13 cellular contexts compared by ENCODE assay signal in genomic region chr10:43688348-43688892, GRCh38. TPM values are rescaled to one million over a fixed set of nuclear protein-coding genes. Genes with fewer than 3 reads are reported as not detected.
DNase-seq lines count a peak whose midpoint lies in the region; ATAC-seq and TF ChIP-seq lines count a peak whose summit lies in the region.
"Had no signal": no experiment of that assay in that cellular context is flagged by ENCODE, and none has a peak within 500 bp of the region (broad histone marks: within the 10 kb centered on the region; RNA-seq: fewer than 3 reads in every experiment).

No MANE protein-coding gene starts in this region.

- TF ChIP-seq EP300 in stomach (IDR thresholded peaks at IDR 0.05), result no peak

- TF ChIP-seq CTCF in Caco-2 (IDR thresholded peaks at IDR 0.05; ENCODE audit: insufficient read depth in 1 of 2, low read depth in 1 of 2, low read length in 1 of 2, severe bottlenecking in 1 of 2, unreplicated experiment in 1 of 2), result no peak
- no peak for TF ChIP-seq CTCF in left ventricle myocardium inferior (IDR thresholded peaks at IDR 0.05; ENCODE audit: borderline replicate concordance)
- TF ChIP-seq CTCF in stomach (IDR thresholded peaks at IDR 0.05), result no peak

- no peaks in the 10 kb centered on the region for H3K36me3 ChIP-seq in CD4-positive, CD25-positive, alpha-beta regulatory T cell (ENCODE audit: control insufficient read depth, insufficient read depth, low read length)
- no peaks in the 10 kb centered on the region for H3K36me3 ChIP-seq in Caco-2 (ENCODE audit: control insufficient read depth, insufficient read depth, low read length)
- no peaks in the 10 kb centered on the region for H3K36me3 ChIP-seq in left ventricle myocardium inferior
- no peaks in the 10 kb centered on the region for H3K36me3 ChIP-seq in stomach
- H3K36me3 ChIP-seq: left lung, suprapubic skin had no signal

- peaks cover 0 to 3% (median 0%) of the 10 kb centered on the region in 7 donors for H3K9me3 Mint-ChIP-seq in CD4-positive, CD25-positive, alpha-beta regulatory T cell
- H3K9me3 Mint-ChIP-seq in Caco-2 (ENCODE audit: unreplicated experiment), result no peaks in the 10 kb centered on the region
- H3K9me3 Mint-ChIP-seq in activated T-helper 1 cell treated with anti-CD3 and anti-CD28 coated beads, Interleukin-12 subunit alpha, Interleukin-12 subunit beta, Interleukin-2, Interleukin-4 antibody, amounts not matched to agents 30 ng/mL and 10 ng/mL and 1 ng/mL, durations not matched to agents 14 hours and 24 hours and 36 hours, result no peaks in the 10 kb centered on the region
- H3K9me3 Mint-ChIP-seq in naive thymus-derived CD8-positive, alpha-beta T cell, result no peaks in the 10 kb centered on the region

- CTCF ChIA-PET in Caco-2 (lab: Charles Lee), result interaction anchor here (0.5 to 1.7 kb wide), 5 partner anchors 16 to 637 kb away, joined by 3 to 4 read pairs (median 3); no protein-coding TSS in a partner anchor

- peaks cover 16% of the 10 kb centered on the region for H3K4me1 ChIP-seq in CD4-positive, CD25-positive, alpha-beta regulatory T cell (ENCODE audit: control insufficient read depth, insufficient read depth, low read length, poor library complexity, severe bottlenecking)
- H3K4me1 ChIP-seq in Caco-2 (no peaks in the 10 kb centered on the region), left ventricle myocardium inferior (peaks cover 42% of the 10 kb centered on the region), stomach (peaks cover 9 to 32% (median 13%) of the 10 kb centered on the region in 4 donors)

- peaks cover 10% of the 10 kb centered on the region for H3K27me3 Mint-ChIP-seq in CD4-positive, CD25-positive, alpha-beta regulatory T cell
- H3K27me3 Mint-ChIP-seq in Caco-2 (ENCODE audit: insufficient read depth, unreplicated experiment), result peaks cover 28% of the 10 kb centered on the region
- H3K27me3 Mint-ChIP-seq in activated T-helper 1 cell treated with anti-CD3 and anti-CD28 coated beads, Interleukin-12 subunit alpha, Interleukin-12 subunit beta, Interleukin-2, Interleukin-4 antibody, amounts not matched to agents 30 ng/mL and 10 ng/mL and 1 ng/mL, durations not matched to agents 14 hours and 24 hours and 36 hours (ENCODE audit: insufficient read depth), result peaks cover 33% of the 10 kb centered on the region
- H3K27me3 Mint-ChIP-seq in naive thymus-derived CD8-positive, alpha-beta T cell, result peaks cover 9 to 27% (median 19%) of the 10 kb centered on the region in 5 donors

- H3K27ac Mint-ChIP-seq in CD4-positive, CD25-positive, alpha-beta regulatory T cell, result peak overlapping the region in 1 of 3 donors; percentile 74
- no peak overlapping the region for H3K27ac Mint-ChIP-seq in Caco-2 (ENCODE audit: unreplicated experiment)
- no peak overlapping the region for H3K27ac Mint-ChIP-seq in activated T-helper 1 cell treated with anti-CD3 and anti-CD28 coated beads, Interleukin-12 subunit alpha, Interleukin-12 subunit beta, Interleukin-2, Interleukin-4 antibody, amounts not matched to agents 30 ng/mL and 10 ng/mL and 1 ng/mL, durations not matched to agents 14 hours and 24 hours and 36 hours
- H3K27ac Mint-ChIP-seq in naive thymus-derived CD8-positive, alpha-beta T cell, result peak overlapping the region in 3 of 10 donors; percentile 48 to 77 (median 72)

- peaks cover 0 to 10% (median 5%) of the 10 kb centered on the region in 4 donors for H3K4me1 Mint-ChIP-seq in CD4-positive, CD25-positive, alpha-beta regulatory T cell
- H3K4me1 Mint-ChIP-seq in Caco-2 (ENCODE audit: low read depth, unreplicated experiment), result no peaks in the 10 kb centered on the region
- no peaks in the 10 kb centered on the region for H3K4me1 Mint-ChIP-seq in activated T-helper 1 cell treated with anti-CD3 and anti-CD28 coated beads, Interleukin-12 subunit alpha, Interleukin-12 subunit beta, Interleukin-2, Interleukin-4 antibody, amounts not matched to agents 30 ng/mL and 10 ng/mL and 1 ng/mL, durations not matched to agents 14 hours and 24 hours and 36 hours (ENCODE audit: low read depth)
- peaks cover 5 to 13% (median 5%) of the 10 kb centered on the region in 4 donors for H3K4me1 Mint-ChIP-seq in naive thymus-derived CD8-positive, alpha-beta T cell

- POLR2A ChIA-PET in Caco-2 (lab: Charles Lee), result no interaction called here
- POLR2A ChIA-PET in naive thymus-derived CD8-positive, alpha-beta T cell (lab: Charles Lee), result no interaction called here

- ATAC-seq in CD4-positive, CD25-positive, alpha-beta regulatory T cell (ENCODE audit: low read depth in 2 of 2), result no peak
- no peak for ATAC-seq in naive thymus-derived CD8-positive, alpha-beta T cell
- no peak for ATAC-seq in HG03139 (IDR thresholded peaks at IDR 0.05; ENCODE audit: unreplicated experiment)
- ATAC-seq: left lung, SK-N-SH treated with all-trans-retinoic acid at 6 μM for 48 hours had no signal

- peaks cover 3% of the 10 kb centered on the region for H3K27me3 ChIP-seq in CD4-positive, CD25-positive, alpha-beta regulatory T cell (ENCODE audit: control insufficient read depth, insufficient read depth, low read length)
- H3K27me3 ChIP-seq in Caco-2 (replicated peaks; ENCODE audit: control insufficient read depth, insufficient read depth, low read length), result 0 out of 2 replicates have a peak, but pooled peaks cover 1% of the 10 kb centered on the region
- H3K27me3 ChIP-seq in left ventricle myocardium inferior (ENCODE audit: low read depth), result no peaks in the 10 kb centered on the region
- H3K27me3 ChIP-seq in stomach, result no peaks in the 10 kb centered on the region
- H3K27me3 ChIP-seq: suprapubic skin had no signal

- no TSS peak for BruUV-seq in Caco-2 (replicated peaks; lab: Mats Ljungman, UMichigan)

- H3K4me3 ChIP-seq in CD4-positive, CD25-positive, alpha-beta regulatory T cell (ENCODE audit: low read depth, low read length), result no peak overlapping the region
- H3K4me3 ChIP-seq in Caco-2 (ENCODE audit: low read depth, low read length), result no peak overlapping the region
- no peak overlapping the region for H3K4me3 ChIP-seq in left ventricle myocardium inferior
- no peak overlapping the region for H3K4me3 ChIP-seq in stomach

- WGBS in stomach, 5 donors, result 87 to 94% (median 91%) methylated on average over 16 of the region's 16 CpGs

- no peak for TF ChIP-seq POLR2A in stomach (IDR thresholded peaks at IDR 0.05)

- H3K9me3 ChIP-seq in CD4-positive, CD25-positive, alpha-beta regulatory T cell (ENCODE audit: control insufficient read depth in 2 of 2, low read length in 2 of 2), result no peaks in the 10 kb centered on the region
- H3K9me3 ChIP-seq in Caco-2 (no peaks in the 10 kb centered on the region), left ventricle myocardium inferior (replicated peaks) (no peaks in the 10 kb centered on the region), stomach (no peaks in the 10 kb centered on the region)
- H3K9me3 ChIP-seq: left lung, suprapubic skin had no signal

- no peak for DNase-seq in CD4-positive, CD25-positive, alpha-beta regulatory T cell
- peak in 1 of 2 experiments; percentile 29 for DNase-seq in Caco-2
- no peak for DNase-seq in activated T-helper 1 cell treated with anti-CD3 and anti-CD28 coated beads, Interleukin-12 subunit alpha, Interleukin-12 subunit beta, Interleukin-2, Interleukin-4 antibody, amounts not matched to agents 30 ng/mL and 10 ng/mL and 1 ng/mL, durations not matched to agents 14 hours and 24 hours and 36 hours (ENCODE audit: low spot score)
- no peak for DNase-seq in naive thymus-derived CD8-positive, alpha-beta T cell
- no peak for DNase-seq in NOMO-1 treated with dmso at 0.1 percent for 144 hours (lab: John Stamatoyannopoulos, UW; ENCODE audit: unreplicated experiment)
- no peak for DNase-seq in left ventricle myocardium inferior
- DNase-seq in stomach, result no peak
- DNase-seq: AML-193, NCI-H1105 had no signal

- no peaks in the 10 kb centered on the region for H3K36me3 Mint-ChIP-seq in CD4-positive, CD25-positive, alpha-beta regulatory T cell
- H3K36me3 Mint-ChIP-seq in Caco-2 (ENCODE audit: insufficient read depth, unreplicated experiment), result no peaks in the 10 kb centered on the region
- H3K36me3 Mint-ChIP-seq in activated T-helper 1 cell treated with anti-CD3 and anti-CD28 coated beads, Interleukin-12 subunit alpha, Interleukin-12 subunit beta, Interleukin-2, Interleukin-4 antibody, amounts not matched to agents 30 ng/mL and 10 ng/mL and 1 ng/mL, durations not matched to agents 14 hours and 24 hours and 36 hours (ENCODE audit: low read depth), result no peaks in the 10 kb centered on the region
- no peaks in the 10 kb centered on the region for H3K36me3 Mint-ChIP-seq in naive thymus-derived CD8-positive, alpha-beta T cell

- H3K27ac ChIP-seq in CD4-positive, CD25-positive, alpha-beta regulatory T cell (ENCODE audit: insufficient read depth, low read length, poor library complexity, severe bottlenecking), result no peak overlapping the region
- H3K27ac ChIP-seq in left ventricle myocardium inferior (replicated peaks) (no peak overlapping the region), stomach (no peak overlapping the region)
- H3K27ac ChIP-seq: left lung, suprapubic skin had no signal

- H3K4me3 Mint-ChIP-seq in CD4-positive, CD25-positive, alpha-beta regulatory T cell, result peak overlapping the region; percentile 4 to 84 (median 67)
- H3K4me3 Mint-ChIP-seq in Caco-2 (ENCODE audit: unreplicated experiment), result peak overlapping the region; percentile 76
- peak overlapping the region; percentile 66 for H3K4me3 Mint-ChIP-seq in activated T-helper 1 cell treated with anti-CD3 and anti-CD28 coated beads, Interleukin-12 subunit alpha, Interleukin-12 subunit beta, Interleukin-2, Interleukin-4 antibody, amounts not matched to agents 30 ng/mL and 10 ng/mL and 1 ng/mL, durations not matched to agents 14 hours and 24 hours and 36 hours
- H3K4me3 Mint-ChIP-seq in naive thymus-derived CD8-positive, alpha-beta T cell, result peak overlapping the region; percentile 55 to 94 (median 74)

- intact Hi-C loops in Caco-2 (cut with micrococcal nuclease; ENCODE audit: unreplicated experiment), result no loop called here
- intact Hi-C loops in activated T-helper 1 cell treated with anti-CD3 and anti-CD28 coated beads, Interleukin-12 subunit alpha, Interleukin-12 subunit beta, Interleukin-2, Interleukin-4 antibody, amounts not matched to agents 30 ng/mL and 10 ng/mL and 1 ng/mL, durations not matched to agents 14 hours and 24 hours and 36 hours (cut with micrococcal nuclease), result no loop called here
- intact Hi-C loops in left ventricle myocardium inferior (cut with micrococcal nuclease), result loop anchor here (10.0 kb wide), 1 partner anchor 626 kb away; no protein-coding TSS in a partner anchor
- intact Hi-C loops in stomach (cut with DNase I; ENCODE audit: low total_unique reads), result loop anchor here (5.0 kb wide), 1 partner anchor 699 kb away; the partner anchor contains the start of gene CXCL12

RNA-seq across cellular contexts. Expression of gene ZNF32, which starts 39.7 kb away (rescaled TPM):
- 18.6 TPM for total RNA-seq in CD4-positive, CD25-positive, alpha-beta regulatory T cell
- polyA plus RNA-seq in CD4-positive, CD25-positive, alpha-beta regulatory T cell, result 10 to 100 TPM; 60.4 to 82.7 (median 76.0) TPM
- total RNA-seq in Caco-2 (2022), result 25.3 and 30.3 TPM in 2 replicates
- 13.2 and 13.7 TPM in 2 replicates for total RNA-seq in activated T-helper 1 cell treated with anti-CD3 and anti-CD28 coated beads, Interleukin-12 subunit alpha, Interleukin-12 subunit beta, Interleukin-2, Interleukin-4 antibody, amounts not matched to agents 30 ng/mL and 10 ng/mL and 1 ng/mL, durations not matched to agents 14 hours and 24 hours and 36 hours
- total RNA-seq in naive thymus-derived CD8-positive, alpha-beta T cell, result 10 to 100 TPM; 46.1 to 46.8 TPM
- polyA plus RNA-seq in naive thymus-derived CD8-positive, alpha-beta T cell, result 10 to 100 TPM; 79.1 to 98.2 (median 94.8) TPM
- 45.1 TPM for total RNA-seq in left ventricle myocardium inferior
- total RNA-seq in stomach, result 10 to 100 TPM in 4 of 5 donors, 1 to 10 TPM in 1; 8.7 to 75.9 (median 34.5) TPM
- 10 to 100 TPM; 52.9 to 60.0 (median 56.8) TPM for polyA plus RNA-seq in stomach

Comparison
In these comparisons a context has a peak if more than half of its experiments do, and no peak if none do; other contexts are left out.
1. intact Hi-C loops: an anchor here in left ventricle myocardium inferior (10.0 kb wide) and stomach (5.0 kb wide); none called in Caco-2 and activated T-helper 1 cell treated with anti-CD3 and anti-CD28 coated beads, Interleukin-12 subunit alpha, Interleukin-12 subunit beta, Interleukin-2, Interleukin-4 antibody, amounts not matched to agents 30 ng/mL and 10 ng/mL and 1 ng/mL, durations not matched to agents 14 hours and 24 hours and 36 hours.